12 cellular contexts compared by ENCODE assay signal in genomic region chr4:171644430-171645057, GRCh38.
DNase-seq lines count a peak whose midpoint lies in the region; ATAC-seq, FAIRE-seq and TF ChIP-seq lines count a peak whose summit lies in the region.
"Had no signal": no experiment of that assay in that cellular context is flagged by ENCODE, and none has a peak within 500 bp of the region (broad histone marks: within the 10 kb centered on the region; RNA-seq: fewer than 3 reads in every experiment).

No MANE protein-coding gene starts in this region.

- H3K36me3 Mint-ChIP-seq in progenitor cell of endocrine pancreas (ENCODE audit: insufficient read depth) = no peaks in the 10 kb centered on the region

- no peaks in the 10 kb centered on the region for H4K20me1 ChIP-seq in GM12878 (ENCODE audit: control insufficient read depth, insufficient read depth)

- DNase-seq in GM12891 (ENCODE audit: insufficient read length, low spot score) (no peak), GM12878 (ENCODE audit: low read depth, low spot score) (peak; percentile 63), progenitor cell of endocrine pancreas (ENCODE audit: low spot score, unreplicated experiment) (no peak), amniotic stem cell (lab: John Stamatoyannopoulos, UW) (no peak), coronary artery (ENCODE audit: low spot score) (no peak)
- DNase-seq: activated gamma-delta T cell had no signal

- intact Hi-C loops in GM12878 (cut with micrococcal nuclease; ENCODE audit: unreplicated experiment) = no loop called here

- peak overlapping the region; percentile 71 for H3K27ac ChIP-seq in GM12878 (ENCODE audit: control insufficient read depth, insufficient read depth)
- H3K27ac ChIP-seq in gastroesophageal sphincter = no peak overlapping the region
- H3K27ac ChIP-seq in coronary artery = no peak overlapping the region

- no TSS peak for BruUV-seq in GM12878 (replicated peaks; lab: Mats Ljungman, UMichigan)

- CTCF ChIA-PET in GM12878 (lab: Yijun Ruan, JAX) = interaction anchor here (1.0 kb wide), 1 partner anchor 9 kb away, joined by 3 read pairs; no protein-coding TSS in a partner anchor

- H3K27ac Mint-ChIP-seq in progenitor cell of endocrine pancreas = no peak overlapping the region
- H3K27ac Mint-ChIP-seq: nephron had no signal

- TF ChIP-seq EP300 in GM12878 (IDR thresholded peaks at IDR 0.05; ENCODE audit: borderline replicate concordance in 1 of 2, control insufficient read depth in 1 of 2, low read depth in 2 of 2, low read length in 2 of 2) = 0 out of 4 replicates have a peak, but pooled peaks of 1 of the 2 experiments have one; percentile 13
- no peak for TF ChIP-seq EP300 in gastroesophageal sphincter (IDR thresholded peaks at IDR 0.05)

- no peak for TF ChIP-seq RAD21 in GM12878 (IDR thresholded peaks at IDR 0.05; ENCODE audit: insufficient read depth, low read depth, low read length)

- H3K4me2 ChIP-seq in GM12878 (ENCODE audit: control insufficient read depth, insufficient read depth) = peak overlapping the region; percentile 74

- H3K9ac ChIP-seq in GM12878 (ENCODE audit: control insufficient read depth, insufficient read depth, low read length) = peak overlapping the region; percentile 32; the same call in 1 of the 2 replicates

- POLR2A ChIA-PET in GM12878 (lab: Charles Lee) = no interaction called here

- no peak overlapping the region for H3K4me3 ChIP-seq in GM12878
- H3K4me3 ChIP-seq in gastroesophageal sphincter = no peak overlapping the region
- H3K4me3 ChIP-seq in coronary artery = no peak overlapping the region

- H3K79me2 ChIP-seq in GM12878 (ENCODE audit: control insufficient read depth, insufficient read depth, low read length) = no peaks in the 10 kb centered on the region

- peak overlapping the region; percentile 76 for H2AFZ ChIP-seq in GM12878 (ENCODE audit: control insufficient read depth, low read depth, low read length)

- in situ Hi-C loops in GM12878 (cut with MboI) = loop anchor here (25.0 kb wide), 1 partner anchor 1307 kb away; no protein-coding TSS in a partner anchor

- no peaks in the 10 kb centered on the region for H3K9me3 Mint-ChIP-seq in progenitor cell of endocrine pancreas (ENCODE audit: low read depth)
- H3K9me3 Mint-ChIP-seq: nephron had no signal

- ATAC-seq in GM21360 (IDR thresholded peaks at IDR 0.05; ENCODE audit: unreplicated experiment) (peak; percentile 68), HG03103 (IDR thresholded peaks at IDR 0.05; ENCODE audit: low read depth, unreplicated experiment) (peak; percentile 63), GM12878 (peak; percentile 86), gastroesophageal sphincter (no peak)
- ATAC-seq: esophagus mucosa, HepG2 had no signal

- H3K36me3 ChIP-seq in GM12878 (ENCODE audit: control insufficient read depth in 2 of 2, insufficient read depth in 2 of 2, low read length in 1 of 2) = no peaks in the 10 kb centered on the region
- no peaks in the 10 kb centered on the region for H3K36me3 ChIP-seq in gastroesophageal sphincter

- H3K4me1 Mint-ChIP-seq in progenitor cell of endocrine pancreas (ENCODE audit: low read depth) = peaks cover 11% of the 10 kb centered on the region
- H3K4me1 Mint-ChIP-seq: nephron had no signal

- peaks cover 29% of the 10 kb centered on the region for H3K4me1 ChIP-seq in GM12878 (ENCODE audit: control insufficient read depth, insufficient read depth, low read length)
- no peaks in the 10 kb centered on the region for H3K4me1 ChIP-seq in gastroesophageal sphincter

- H3K4me3 Mint-ChIP-seq in progenitor cell of endocrine pancreas (ENCODE audit: low read depth) = no peak overlapping the region
- H3K4me3 Mint-ChIP-seq: nephron had no signal

- H3K27me3 ChIP-seq in GM12878 (replicated peaks in 1 of 2; ENCODE audit: control insufficient read depth in 2 of 2, insufficient read depth in 2 of 2, low read length in 1 of 2) (no peaks in the 10 kb centered on the region), gastroesophageal sphincter (no peaks in the 10 kb centered on the region)

- 8% methylated on average over 7 of the region's 7 CpGs for WGBS in GM12878 (ENCODE audit: insufficient coverage, insufficient replicate concordance, low lambda C conversion rate, missing lambda C conversion rate)
- 66 to 77% methylated on average over 7 of the region's 7 CpGs for WGBS in gastroesophageal sphincter (ENCODE audit: low coverage in 1 of 2), 2 donors

- no peaks in the 10 kb centered on the region for H3K27me3 Mint-ChIP-seq in progenitor cell of endocrine pancreas

- peak; percentile 93 for FAIRE-seq in GM12891 (lab: Jason Lieb, UNC)
- FAIRE-seq in GM12878 (lab: Jason Lieb, UNC) = no peak
- FAIRE-seq: HepG2 had no signal

- H3K9me3 ChIP-seq in GM12878 (replicated peaks; ENCODE audit: control insufficient read depth, insufficient read depth, low read length) (peaks cover 9% of the 10 kb centered on the region), gastroesophageal sphincter (no peaks in the 10 kb centered on the region)

- TF ChIP-seq POLR2A in GM12891 (IDR thresholded peaks at IDR 0.05; ENCODE audit: low read depth, low read length) (no peak), GM12878 (IDR thresholded peaks at IDR 0.05; ENCODE audit: low read depth, low read length) (no peak), gastroesophageal sphincter (IDR thresholded peaks at IDR 0.05) (no peak)

- SMC1A ChIA-PET in GM12878 (lab: Charles Lee; ENCODE audit: uncharacterized antibody, unreplicated experiment) = interaction anchor here (0.7 to 2.2 kb wide), 2 partner anchors 10 to 12 kb away, joined by 3 to 4 read pairs; no protein-coding TSS in a partner anchor

- RAD21 ChIA-PET in GM12878 (lab: Charles Lee; ENCODE audit: unreplicated experiment) = no interaction called here

- TF ChIP-seq CTCF in GM12878 (IDR thresholded peaks at IDR 0.05 in 2 of 3, conservative IDR thresholded peaks at IDR 0.05 in 1 of 3; ENCODE audit: control insufficient read depth in 2 of 3, extremely low read depth in 1 of 3, insufficient read depth in 1 of 3, low read depth in 3 of 3, low read length in 3 of 3) (no peak), gastroesophageal sphincter (IDR thresholded peaks at IDR 0.05) (no peak), progenitor cell of endocrine pancreas (IDR thresholded peaks at IDR 0.05; ENCODE audit: unreplicated experiment) (no peak), coronary artery (IDR thresholded peaks at IDR 0.05) (no peak)

TF ChIP-seq in GM12891, 5 proteins besides CTCF, POLR2A, EP300 and RAD21:
- no peak for TF ChIP-seq PAX5 (IDR thresholded peaks at IDR 0.05; ENCODE audit: insufficient read depth, low read length, severe bottlenecking)
- peak; percentile 93 for TF ChIP-seq POU2F2 (IDR thresholded peaks at IDR 0.05; ENCODE audit: low read depth, low read length)
- no peak; the same call in 1 of the 2 replicates for TF ChIP-seq SPI1 (IDR thresholded peaks at IDR 0.05; ENCODE audit: low read depth, low read length)

TF ChIP-seq in GM12878, 131 proteins besides CTCF, POLR2A, EP300 and RAD21 (continues in another document):
- no peak for TF ChIP-seq REST (IDR thresholded peaks at IDR 0.05; ENCODE audit: low read depth, low read length)
- no peak for TF ChIP-seq RFX5 (IDR thresholded peaks at IDR 0.05; ENCODE audit: low read depth, low read length)
- TF ChIP-seq ASH2L (IDR thresholded peaks at IDR 0.05; ENCODE audit: borderline replicate concordance, low read depth) = peak; percentile 62; the same call in 1 of the 2 replicates
- TF ChIP-seq, protein P1, sequence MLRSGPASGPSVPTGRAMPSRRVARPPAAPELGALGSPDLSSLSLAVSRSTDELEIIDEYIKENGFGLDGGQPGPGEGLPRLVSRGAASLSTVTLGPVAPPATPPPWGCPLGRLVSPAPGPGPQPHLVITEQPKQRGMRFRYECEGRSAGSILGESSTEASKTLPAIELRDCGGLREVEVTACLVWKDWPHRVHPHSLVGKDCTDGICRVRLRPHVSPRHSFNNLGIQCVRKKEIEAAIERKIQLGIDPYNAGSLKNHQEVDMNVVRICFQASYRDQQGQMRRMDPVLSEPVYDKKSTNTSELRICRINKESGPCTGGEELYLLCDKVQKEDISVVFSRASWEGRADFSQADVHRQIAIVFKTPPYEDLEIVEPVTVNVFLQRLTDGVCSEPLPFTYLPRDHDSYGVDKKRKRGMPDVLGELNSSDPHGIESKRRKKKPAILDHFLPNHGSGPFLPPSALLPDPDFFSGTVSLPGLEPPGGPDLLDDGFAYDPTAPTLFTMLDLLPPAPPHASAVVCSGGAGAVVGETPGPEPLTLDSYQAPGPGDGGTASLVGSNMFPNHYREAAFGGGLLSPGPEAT (IDR thresholded peaks at IDR 0.05; ENCODE audit: low read depth) = peak; percentile 66
- peak in 1 of 2 experiments; percentile 54; a peak in 1 of 4 replicates for TF ChIP-seq ETV6 (conservative IDR thresholded peaks at IDR 0.05 in 1 of 2, IDR thresholded peaks at IDR 0.05 in 1 of 2; ENCODE audit: borderline replicate concordance in 1 of 2, low read depth in 1 of 2)
- TF ChIP-seq TCF12 (IDR thresholded peaks at IDR 0.05; ENCODE audit: low read depth, low read length) = no peak
- no peak for TF ChIP-seq TCF3 (IDR thresholded peaks at IDR 0.05; ENCODE audit: borderline replicate concordance, insufficient read depth, low read depth, low read length)
- TF ChIP-seq HCFC1 (IDR thresholded peaks at IDR 0.05; ENCODE audit: low read length) = no peak
- TF ChIP-seq NBN (IDR thresholded peaks at IDR 0.05) = no peak
- no peak for TF ChIP-seq JUNB (IDR thresholded peaks at IDR 0.05)
- TF ChIP-seq POU2F2 (IDR thresholded peaks at IDR 0.05; ENCODE audit: borderline replicate concordance, low read depth, low read length) = no peak
